Comparison of ENCODE assay signal across 9 cellular contexts in the genomic region with DNA sequence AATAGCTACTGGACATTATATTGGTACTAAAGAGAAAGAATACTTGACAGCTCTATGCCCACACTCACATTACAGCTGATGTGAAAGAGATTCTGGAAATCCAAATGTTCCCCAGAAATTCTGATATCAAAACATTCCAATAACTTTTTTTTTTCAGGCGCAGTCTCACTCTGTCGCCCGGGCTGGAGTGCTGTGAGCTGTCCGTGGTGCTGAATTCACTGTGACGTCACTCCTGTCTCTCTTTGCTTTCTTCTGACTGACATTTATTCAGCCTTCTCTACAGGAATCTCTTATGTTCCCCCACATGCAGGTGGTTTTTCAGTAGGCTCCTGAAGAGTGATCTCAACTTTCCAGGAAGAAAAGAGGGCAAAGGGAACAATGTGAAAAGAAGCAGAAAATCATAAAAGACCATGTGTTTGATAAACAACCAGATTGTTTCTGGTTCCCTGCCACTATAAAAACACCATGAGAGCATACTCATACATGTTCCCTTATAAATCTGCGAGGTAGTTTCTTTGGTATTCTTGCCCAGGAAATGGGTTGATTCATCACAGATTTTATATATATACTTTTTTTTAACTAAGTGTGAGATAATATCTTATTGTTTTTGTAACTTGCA. TPM values are rescaled to one million over a fixed set of nuclear protein-coding genes. Genes with fewer than 3 reads are reported as not detected.
DNase-seq lines count a peak whose midpoint lies in the region; ATAC-seq and TF ChIP-seq lines count a peak whose summit lies in the region.
"Had no signal": no experiment of that assay in that cellular context is flagged by ENCODE, and none has a peak within 500 bp of the region (broad histone marks: within the 10 kb centered on the region; RNA-seq: fewer than 3 reads in every experiment).

No MANE protein-coding gene starts in this region.

- H3K36me3 ChIP-seq in NT2/D1 (ENCODE audit: insufficient read depth, insufficient read length, low read length) (no peaks in the 10 kb centered on the region), osteoblast (ENCODE audit: insufficient read depth, low read length) (no peaks in the 10 kb centered on the region), tibial nerve (no peaks in the 10 kb centered on the region)

- DNase-seq in GDM1 (lab: John Stamatoyannopoulos, UW): peak; percentile 43
- DNase-seq in NT2/D1 (ENCODE audit: low read depth, low spot score): peak; percentile 60
- peak; percentile 28 for DNase-seq in activated CD8-positive, alpha-beta memory T cell treated with anti-CD3 and anti-CD28 coated beads, Interleukin-2, amount 50 U/mL, for 24 hours (ENCODE audit: extremely low read depth)
- peak; percentile 62 for DNase-seq in fibroblast of peridontal ligament (ENCODE audit: extremely low read depth)
- peak; percentile 89 for DNase-seq in osteoblast (ENCODE audit: insufficient read length, low spot score, missing footprints)
- peak; percentile 43 to 75 for DNase-seq in tibial nerve (ENCODE audit: low spot score in 2 of 2)

- H3K4me2 ChIP-seq in osteoblast (ENCODE audit: insufficient read depth, low read length): no peak overlapping the region

- H3K4me1 ChIP-seq in NT2/D1 (ENCODE audit: insufficient read depth, insufficient read length) (no peaks in the 10 kb centered on the region), osteoblast (ENCODE audit: insufficient read depth, low read length) (no peaks in the 10 kb centered on the region), tibial nerve (no peaks in the 10 kb centered on the region)

- peaks cover 38% of the 10 kb centered on the region for H3K27me3 ChIP-seq in NT2/D1 (ENCODE audit: insufficient read depth, insufficient read length)
- H3K27me3 ChIP-seq in osteoblast (ENCODE audit: insufficient read depth, low read length): no peaks in the 10 kb centered on the region
- H3K27me3 ChIP-seq in tibial nerve: no peaks in the 10 kb centered on the region

- no peak overlapping the region for H3K9ac ChIP-seq in NT2/D1 (ENCODE audit: insufficient read length, low read depth)

- 7 to 11% methylated on average over 6 of the region's 6 CpGs for WGBS in tibial nerve, 2 donors

- no peak for TF ChIP-seq EP300 in tibial nerve (IDR thresholded peaks at IDR 0.05)

- ATAC-seq in GM21360 (IDR thresholded peaks at IDR 0.05; ENCODE audit: unreplicated experiment): no peak
- no peak for ATAC-seq in GM21526 (IDR thresholded peaks at IDR 0.05; ENCODE audit: low FRiP score, unreplicated experiment)

- no peak for TF ChIP-seq POLR2A in tibial nerve (IDR thresholded peaks at IDR 0.05)

- TF ChIP-seq CTCF in osteoblast (IDR thresholded peaks at IDR 0.05; ENCODE audit: extremely low read depth, low read depth, low read length) (no peak), tibial nerve (IDR thresholded peaks at IDR 0.05) (no peak)

- no peaks in the 10 kb centered on the region for H3K79me2 ChIP-seq in osteoblast (ENCODE audit: insufficient read depth, low read length)

- H3K27ac ChIP-seq in osteoblast (ENCODE audit: low read depth, low read length) (no peak overlapping the region), tibial nerve (no peak overlapping the region)

- no peak overlapping the region for H2AFZ ChIP-seq in osteoblast (ENCODE audit: low read length)

- H3K9me3 ChIP-seq in NT2/D1 (ENCODE audit: insufficient read depth, low read length): no peaks in the 10 kb centered on the region
- H3K9me3 ChIP-seq in osteoblast (ENCODE audit: low read depth, low read length): no peaks in the 10 kb centered on the region
- no peaks in the 10 kb centered on the region for H3K9me3 ChIP-seq in tibial nerve

- H3K4me3 ChIP-seq in NT2/D1 (ENCODE audit: insufficient read length, low read depth) (no peak overlapping the region), osteoblast (ENCODE audit: insufficient read depth, low read length) (no peak overlapping the region), tibial nerve (no peak overlapping the region)

- no peaks in the 10 kb centered on the region for H4K20me1 ChIP-seq in osteoblast (ENCODE audit: insufficient read depth, low read length)

RNA-seq across cellular contexts. Expression of a gene that starts 6.2 kb away (rescaled TPM):
- total RNA-seq in osteoblast (not detected in 2 replicates), tibial nerve (not detected)
- total RNA-seq: skeletal muscle tissue had no signal

RNA-seq across cellular contexts. Expression of a gene that starts 31.7 kb away (rescaled TPM):
- total RNA-seq in osteoblast (not detected in 2 replicates), tibial nerve (100 to 1,000 TPM in 1 of 4 donors, 10 to 100 TPM in 1, 1 to 10 TPM in 2; 2.4 to 118 (median 10.6) TPM)

RNA-seq across cellular contexts. Expression of a gene that starts 37.9 kb away (rescaled TPM):
- not detected in 2 replicates for total RNA-seq in osteoblast
- 10 to 100 TPM in 1 of 4 donors, not detected in 3; 22.9 TPM for total RNA-seq in tibial nerve
- total RNA-seq: skeletal muscle tissue had no signal

RNA-seq across cellular contexts. Expression of a gene that starts 47.1 kb away (rescaled TPM):
- total RNA-seq in osteoblast (not detected in 2 replicates), tibial nerve (not detected)

Comparison
In these comparisons a context has a peak if more than half of its experiments do, and no peak if none do; other contexts are left out.
1. DNase-seq: peak in every context shown above with its lines; median percentile 89 in osteoblast; 62 in fibroblast of peridontal ligament; 60 in NT2/D1; 59 in tibial nerve; 43 in GDM1; 28 in activated CD8-positive, alpha-beta memory T cell treated with anti-CD3 and anti-CD28 coated beads, Interleukin-2, amount 50 U/mL, for 24 hours.